Comparison of ENCODE assay signal across 21 cellular contexts in the genomic region with DNA sequence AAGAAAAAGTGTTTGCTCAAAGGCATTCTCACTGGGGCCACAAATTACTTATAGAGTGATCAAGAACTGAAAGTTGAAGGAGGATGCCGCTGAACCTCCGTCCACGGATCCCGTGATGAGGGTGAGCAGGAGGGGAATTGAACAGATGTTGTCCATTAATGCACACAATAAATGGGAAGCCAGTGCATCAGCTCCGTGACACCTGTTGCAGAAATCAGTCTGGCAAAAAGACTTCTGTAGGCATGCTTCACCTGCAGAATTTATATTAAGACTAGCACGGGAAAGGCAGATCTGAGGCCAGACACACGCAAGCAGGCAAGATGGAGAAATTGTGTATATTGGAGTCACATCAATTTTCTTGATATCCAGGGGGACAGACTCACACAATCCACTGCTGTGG.
"Had no signal": no experiment of that assay in that cellular context is flagged by ENCODE, and none has a peak within 500 bp of the region (broad histone marks: within the 10 kb centered on the region; RNA-seq: fewer than 3 reads in every experiment).

No MANE protein-coding gene starts in this region.

- H3K4me1 ChIP-seq: colonic mucosa, foreskin keratinocyte had no signal

- FAIRE-seq: endothelial cell of umbilical vein, kidney had no signal

- H3K4me3 Mint-ChIP-seq: endodermal cell; naive thymus-derived CD4-positive, alpha-beta T cell had no signal

- H3K27me3 ChIP-seq: colonic mucosa, hepatocyte, ovary had no signal

- H3K36me3 Mint-ChIP-seq: naive thymus-derived CD4-positive, alpha-beta T cell had no signal

- H2AFZ ChIP-seq: hepatocyte had no signal

- H3K4me3 ChIP-seq: colonic mucosa, hepatocyte, lung, ovary, smooth muscle cell had no signal

- H3K4me2 ChIP-seq: hepatocyte, smooth muscle cell had no signal

- H3K4me1 Mint-ChIP-seq: naive thymus-derived CD4-positive, alpha-beta T cell had no signal

- DNase-seq: colonic mucosa; effector CD4-positive, alpha-beta T cell; endodermal cell; erythroblast; foreskin keratinocyte; head of caudate nucleus; kidney; left cardiac atrium; left ventricle myocardium superior; mesenchymal stem cell; naive thymus-derived CD4-positive, alpha-beta T cell; nucleus accumbens; ovary; right cardiac atrium; stimulated activated CD4-positive, alpha-beta T cell treated with anti-CD3 and anti-CD28 coated beads, Interleukin-2, amount 100 ng/mL, for 48 hours; stimulated activated naive CD4-positive, alpha-beta T cell treated with Interleukin-2 at 50 U/mL for 16 hours; trophoblast cell had no signal

- H3K9me3 ChIP-seq: colonic mucosa, ovary had no signal

- H3K27ac ChIP-seq: colonic mucosa, foreskin keratinocyte, hepatocyte, ovary had no signal

- H3K36me3 ChIP-seq: colonic mucosa, ovary had no signal

- ATAC-seq: foreskin keratinocyte; left ventricle myocardium superior; naive thymus-derived CD4-positive, alpha-beta T cell; right cardiac atrium had no signal

- H3K79me2 ChIP-seq: hepatocyte had no signal

- H3K27ac Mint-ChIP-seq: endodermal cell had no signal
